ENCODE assay signal across 1 cellular context in the genomic region with DNA sequence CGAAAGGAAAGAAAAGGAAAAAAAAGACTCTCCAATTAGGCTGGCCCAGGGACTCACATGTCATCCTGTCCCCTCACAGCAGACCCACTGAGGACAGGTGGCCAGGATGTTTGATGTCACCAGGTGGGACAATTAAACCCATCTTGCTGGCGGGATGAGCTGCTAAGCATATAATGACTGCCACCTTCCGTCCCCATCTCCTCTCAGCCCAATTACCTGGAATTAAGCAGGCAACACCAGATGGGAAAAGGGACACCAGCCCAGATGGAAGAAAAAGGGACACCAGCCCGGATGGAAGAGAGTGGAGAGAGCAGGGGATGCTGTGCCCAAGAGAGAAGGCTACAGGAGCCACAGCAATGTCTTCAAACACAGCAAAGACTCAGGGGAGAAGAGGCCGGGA.
TF ChIP-seq lines count a peak whose summit lies in the region.

No MANE protein-coding gene starts in this region.

TF ChIP-seq in GM23338, 12 proteins besides CTCF, POLR2A, EP300 and RAD21 (continued from another document):
- TF ChIP-seq, protein P1, sequence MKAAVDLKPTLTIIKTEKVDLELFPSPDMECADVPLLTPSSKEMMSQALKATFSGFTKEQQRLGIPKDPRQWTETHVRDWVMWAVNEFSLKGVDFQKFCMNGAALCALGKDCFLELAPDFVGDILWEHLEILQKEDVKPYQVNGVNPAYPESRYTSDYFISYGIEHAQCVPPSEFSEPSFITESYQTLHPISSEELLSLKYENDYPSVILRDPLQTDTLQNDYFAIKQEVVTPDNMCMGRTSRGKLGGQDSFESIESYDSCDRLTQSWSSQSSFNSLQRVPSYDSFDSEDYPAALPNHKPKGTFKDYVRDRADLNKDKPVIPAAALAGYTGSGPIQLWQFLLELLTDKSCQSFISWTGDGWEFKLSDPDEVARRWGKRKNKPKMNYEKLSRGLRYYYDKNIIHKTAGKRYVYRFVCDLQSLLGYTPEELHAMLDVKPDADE (IDR thresholded peaks at IDR 0.05) = no peak
- TF ChIP-seq REST (IDR thresholded peaks at IDR 0.05; ENCODE audit: unreplicated experiment) = no peak
- no peak for TF ChIP-seq NANOG (IDR thresholded peaks at IDR 0.05; ENCODE audit: borderline replicate concordance)
- TF ChIP-seq STAT1 (IDR thresholded peaks at IDR 0.05; ENCODE audit: unreplicated experiment) = no peak
- TF ChIP-seq JUNB (IDR thresholded peaks at IDR 0.05; ENCODE audit: unreplicated experiment) = no peak
- no peak for TF ChIP-seq ZNF114 (CRISPR knock-in tag; IDR thresholded peaks at IDR 0.05)
- TF ChIP-seq ZNF331 (CRISPR knock-in tag; IDR thresholded peaks at IDR 0.05; ENCODE audit: low read depth) = no peak
- TF ChIP-seq EZH2 (IDR thresholded peaks at IDR 0.05; ENCODE audit: low read depth, unreplicated experiment) = no peak
- no peak for TF ChIP-seq POLR2AphosphoS5 (IDR thresholded peaks at IDR 0.05; ENCODE audit: low read depth)
- no peak for TF ChIP-seq ZNF462 (CRISPR knock-in tag; IDR thresholded peaks at IDR 0.05)
- TF ChIP-seq EZH2phosphoT487 (IDR thresholded peaks at IDR 0.05; ENCODE audit: unreplicated experiment) = no peak
TF ChIP-seq in GM23338: peak in this region for 0.
